In genomic region chr1:116268211-116268610, GRCh38 we compare ENCODE assay signal across 8 cellular contexts.
A peak's percentile ranks its signal among the peaks of the same experiment; 100 is the strongest.
DNase-seq lines count a peak whose midpoint lies in the region; ATAC-seq and TF ChIP-seq lines count a peak whose summit lies in the region.

No MANE protein-coding gene starts in this region.

- intact Hi-C loops in head of caudate nucleus (cut with DNase I), result no loop called here
- intact Hi-C loops in uterus (cut with DNase I; ENCODE audit: low total_unique reads), result no loop called here

- no peaks in the 10 kb centered on the region for H3K27me3 ChIP-seq in uterus

- H3K4me3 Mint-ChIP-seq in effector memory CD8-positive, alpha-beta T cell, result no peak overlapping the region

- DNase-seq in ACHN, result peak; percentile 35
- peak; percentile 86 for DNase-seq in H4 (ENCODE audit: low spot score)
- peak; percentile 95 for DNase-seq in RPMI8226
- peak in 36 of 42 donors; percentile 5 to 68 (median 32) for DNase-seq in head of caudate nucleus
- DNase-seq in uterus, result no peak
- DNase-seq in NCI-H146 (lab: John Stamatoyannopoulos, UW), result no peak
- DNase-seq in ecto neural progenitor cell (ENCODE audit: low spot score), result no peak
- no peak for DNase-seq in effector memory CD8-positive, alpha-beta T cell

- no peak for ATAC-seq in effector memory CD8-positive, alpha-beta T cell (replicated peaks)

- no peaks in the 10 kb centered on the region for H3K4me1 Mint-ChIP-seq in effector memory CD8-positive, alpha-beta T cell (ENCODE audit: low read depth in 2 of 2)

- H3K27ac ChIP-seq in uterus, result no peak overlapping the region

- no peak for TF ChIP-seq POLR2A in uterus (IDR thresholded peaks at IDR 0.05)

- no peaks in the 10 kb centered on the region for H3K9me3 ChIP-seq in uterus

- H3K9me3 Mint-ChIP-seq in effector memory CD8-positive, alpha-beta T cell, result no peaks in the 10 kb centered on the region

- H3K27me3 Mint-ChIP-seq in effector memory CD8-positive, alpha-beta T cell, result no peaks in the 10 kb centered on the region

- H3K36me3 Mint-ChIP-seq in effector memory CD8-positive, alpha-beta T cell (ENCODE audit: insufficient read depth), result no peaks in the 10 kb centered on the region

- H3K27ac Mint-ChIP-seq in effector memory CD8-positive, alpha-beta T cell, result no peak overlapping the region

- in situ Hi-C loops in ACHN (cut with HindIII; ENCODE audit: low pct_ligation_motif_present, low pct_unique_long_range_greater_than_20kb, low sequenced_read_pairs), result no loop called here

- TF ChIP-seq CTCF in uterus (IDR thresholded peaks at IDR 0.05), result no peak

- no peak overlapping the region for H3K4me3 ChIP-seq in uterus

- H3K36me3 ChIP-seq in uterus, result no peaks in the 10 kb centered on the region

- H3K4me1 ChIP-seq in uterus, result no peaks in the 10 kb centered on the region

Comparison
In these comparisons a context has a peak if more than half of its experiments do, and no peak if none do; other contexts are left out.
1. DNase-seq: peak in ACHN (single experiment), H4 (single experiment), RPMI8226 (single experiment) and head of caudate nucleus (36 of 42); none in uterus (0 of 2), NCI-H146 (single experiment), ecto neural progenitor cell (single experiment) and effector memory CD8-positive, alpha-beta T cell (0 of 3).